20 cellular contexts compared by ENCODE assay signal in genomic region chr3:4030567-4030966, GRCh38.
"Had no signal": no experiment of that assay in that cellular context is flagged by ENCODE, and none has a peak within 500 bp of the region (broad histone marks: within the 10 kb centered on the region; RNA-seq: fewer than 3 reads in every experiment).

No MANE protein-coding gene starts in this region.

- H3K27ac ChIP-seq: colonic mucosa, foreskin keratinocyte, pancreas, prostate gland, sigmoid colon, suprapubic skin, thyroid gland, upper lobe of left lung, uterus had no signal

- H3K27me3 ChIP-seq: colonic mucosa, foreskin keratinocyte, pancreas, sigmoid colon, suprapubic skin, thyroid gland, upper lobe of left lung, uterus had no signal

- H3K36me3 ChIP-seq: colonic mucosa, pancreas, prostate gland, sigmoid colon, suprapubic skin, thyroid gland, upper lobe of left lung, uterus had no signal

- H3K4me1 ChIP-seq: colonic mucosa, foreskin keratinocyte, pancreas, prostate gland, sigmoid colon, suprapubic skin, upper lobe of left lung, uterus had no signal

- H3K9me3 ChIP-seq: colonic mucosa, pancreas, prostate gland, sigmoid colon, suprapubic skin, thyroid gland, upper lobe of left lung, uterus had no signal

- ATAC-seq: foreskin keratinocyte; pancreas; stimulated activated effector memory CD8-positive, alpha-beta T cell treated with anti-CD3 and anti-CD28 coated beads, Interleukin-12 subunit alpha, Interleukin-12 subunit beta, amount 100 ng/mL, for 72 hours; stimulated activated naive CD8-positive, alpha-beta T cell treated with anti-CD3 and anti-CD28 coated beads, Interleukin-15, Interleukin-2, amounts not matched to agents 100 U/mL and 50 U/mL, for 24 hours had no signal

- DNase-seq: colonic mucosa; dermis blood vessel endothelial cell; erythroblast; foreskin keratinocyte; immature natural killer cell; mesendoderm; naive B cell; occipital lobe; pancreas; retina; sigmoid colon; stimulated activated CD4-positive, alpha-beta T cell treated with anti-CD3 and anti-CD28 coated beads, Interleukin-4, amount 100 ng/mL, for 1 hour; stimulated activated CD8-positive, alpha-beta memory T cell treated with anti-CD3 and anti-CD28 coated beads, Interleukin-4, amount 100 ng/mL, for 48 hours; stimulated activated naive CD8-positive, alpha-beta T cell treated with anti-CD3 and anti-CD28 coated beads, Interleukin-15, Interleukin-2, amounts not matched to agents 100 U/mL and 50 U/mL, for 24 hours; thyroid gland; upper lobe of left lung; uterus had no signal

- H3K4me3 ChIP-seq: colonic mucosa, pancreas, prostate gland, sigmoid colon, suprapubic skin, thyroid gland, upper lobe of left lung, uterus had no signal
